Comparison of ENCODE assay signal across 8 cellular contexts in genomic region chr22:42368379-42369249, GRCh38.
DNase-seq lines count a peak whose midpoint lies in the region; ATAC-seq, FAIRE-seq and TF ChIP-seq lines count a peak whose summit lies in the region.

No MANE protein-coding gene starts in this region.

- H3K27me3 ChIP-seq in foreskin keratinocyte (peaks cover 54% of the 10 kb centered on the region), rectal smooth muscle tissue (ENCODE audit: control insufficient read depth, insufficient read depth, low read length) (no peaks in the 10 kb centered on the region)

- H3K36me3 Mint-ChIP-seq in activated CD4-positive, alpha-beta T cell treated with anti-CD3 and anti-CD28 coated beads for 36 hours (ENCODE audit: low read depth), result no peaks in the 10 kb centered on the region
- no peaks in the 10 kb centered on the region for H3K36me3 Mint-ChIP-seq in activated CD4-positive, alpha-beta T cell treated with anti-CD3 and anti-CD28 coated beads, Interleukin-2, amount 10 ng/mL, durations not matched to agents 24 days and 14 days (ENCODE audit: low read depth)

- FAIRE-seq in frontal cortex (lab: Jason Lieb, UNC), result no peak

- no peaks in the 10 kb centered on the region for H3K9me3 Mint-ChIP-seq in activated CD4-positive, alpha-beta T cell treated with anti-CD3 and anti-CD28 coated beads for 36 hours (ENCODE audit: low read depth)
- H3K9me3 Mint-ChIP-seq in activated CD4-positive, alpha-beta T cell treated with anti-CD3 and anti-CD28 coated beads, Interleukin-2, amount 10 ng/mL, durations not matched to agents 24 days and 14 days, result no peaks in the 10 kb centered on the region

- H3K36me3 ChIP-seq in rectal smooth muscle tissue (ENCODE audit: control insufficient read depth, insufficient read depth, low read length), result no peaks in the 10 kb centered on the region

- H3K4me1 Mint-ChIP-seq in activated CD4-positive, alpha-beta T cell treated with anti-CD3 and anti-CD28 coated beads for 36 hours, result peaks cover 17% of the 10 kb centered on the region
- H3K4me1 Mint-ChIP-seq in activated CD4-positive, alpha-beta T cell treated with anti-CD3 and anti-CD28 coated beads, Interleukin-2, amount 10 ng/mL, durations not matched to agents 24 days and 14 days, result peaks cover 16% of the 10 kb centered on the region

- no peak overlapping the region for H3K27ac Mint-ChIP-seq in activated CD4-positive, alpha-beta T cell treated with anti-CD3 and anti-CD28 coated beads for 36 hours
- H3K27ac Mint-ChIP-seq in activated CD4-positive, alpha-beta T cell treated with anti-CD3 and anti-CD28 coated beads, Interleukin-2, amount 10 ng/mL, durations not matched to agents 24 days and 14 days, result no peak overlapping the region

- peak; percentile 40 for DNase-seq in activated CD4-positive, alpha-beta T cell treated with anti-CD3 and anti-CD28 coated beads for 36 hours
- no peak for DNase-seq in activated CD4-positive, alpha-beta T cell treated with anti-CD3 and anti-CD28 coated beads for 1 hour
- DNase-seq in activated CD4-positive, alpha-beta T cell treated with anti-CD3 and anti-CD28 coated beads, Interleukin-2, amount 10 ng/mL, durations not matched to agents 24 days and 14 days, result peak; percentile 79
- peak in 1 of 2 donors; percentile 45 for DNase-seq in foreskin keratinocyte
- no peak for DNase-seq in NOMO-1 (lab: John Stamatoyannopoulos, UW; ENCODE audit: unreplicated experiment in 2 of 2)
- DNase-seq in frontal cortex (ENCODE audit: low spot score in 2 of 2), result no peak

- CTCF ChIA-PET in activated CD4-positive, alpha-beta T cell treated with anti-CD3 and anti-CD28 coated beads for 36 hours (lab: Charles Lee), result interaction anchor here (0.5 to 1.4 kb wide), 5 partner anchors 9 to 332 kb away, joined by 3 to 6 read pairs (median 3); no protein-coding TSS in a partner anchor

- H3K4me1 ChIP-seq in foreskin keratinocyte (no peaks in the 10 kb centered on the region), rectal smooth muscle tissue (ENCODE audit: control insufficient read depth, insufficient read depth, low read length) (peaks cover 14% of the 10 kb centered on the region)

- peak overlapping the region; percentile 10 for H3K9ac ChIP-seq in rectal smooth muscle tissue (ENCODE audit: low read length)

- peaks cover 27% of the 10 kb centered on the region for H3K27me3 Mint-ChIP-seq in activated CD4-positive, alpha-beta T cell treated with anti-CD3 and anti-CD28 coated beads for 36 hours
- H3K27me3 Mint-ChIP-seq in activated CD4-positive, alpha-beta T cell treated with anti-CD3 and anti-CD28 coated beads, Interleukin-2, amount 10 ng/mL, durations not matched to agents 24 days and 14 days, result peaks cover 50% of the 10 kb centered on the region

- peak overlapping the region; percentile 64 for H3K4me3 ChIP-seq in rectal smooth muscle tissue (ENCODE audit: low read length)

- H3K27ac ChIP-seq in foreskin keratinocyte (no peak overlapping the region), rectal smooth muscle tissue (ENCODE audit: low read depth, low read length) (peak overlapping the region; percentile 27)

- TF ChIP-seq CTCF in foreskin keratinocyte (conservative IDR thresholded peaks at IDR 0.05), result no peak

- ATAC-seq in activated CD4-positive, alpha-beta T cell treated with anti-CD3 and anti-CD28 coated beads for 36 hours, result peak; percentile 23
- ATAC-seq in HG03439 (IDR thresholded peaks at IDR 0.05; ENCODE audit: unreplicated experiment) (peak; percentile 14), foreskin keratinocyte (peak; percentile 36)

- POLR2A ChIA-PET in activated CD4-positive, alpha-beta T cell treated with anti-CD3 and anti-CD28 coated beads for 36 hours (lab: Charles Lee), result interaction anchor here (0.7 kb wide), 1 partner anchor 8 kb away, joined by 3 read pairs; no protein-coding TSS in a partner anchor

- H3K4me3 Mint-ChIP-seq in activated CD4-positive, alpha-beta T cell treated with anti-CD3 and anti-CD28 coated beads for 36 hours, result peak overlapping the region; percentile 82
- peak overlapping the region; percentile 84 for H3K4me3 Mint-ChIP-seq in activated CD4-positive, alpha-beta T cell treated with anti-CD3 and anti-CD28 coated beads, Interleukin-2, amount 10 ng/mL, durations not matched to agents 24 days and 14 days

- intact Hi-C loops in activated CD4-positive, alpha-beta T cell treated with anti-CD3 and anti-CD28 coated beads for 36 hours (cut with DNase I, micrococcal nuclease), result loop anchor here in 1 of 2 experiments (1.0 to 2.0 kb wide), 10 partner anchors 69 to 489 kb away; partner anchors contain the start of genes ARFGAP3, NAGA, NDUFA6 and RRP7A
- intact Hi-C loops in activated CD4-positive, alpha-beta T cell treated with anti-CD3 and anti-CD28 coated beads, Interleukin-2, amount 10 ng/mL, durations not matched to agents 24 days and 14 days (cut with micrococcal nuclease), result loop anchor here (5.0 kb wide), 1 partner anchor 69 kb away; no protein-coding TSS in a partner anchor

Comparison
In these comparisons a context has a peak if more than half of its experiments do, and no peak if none do; other contexts are left out.
1. DNase-seq: peak in activated CD4-positive, alpha-beta T cell treated with anti-CD3 and anti-CD28 coated beads for 36 hours (single experiment) and activated CD4-positive, alpha-beta T cell treated with anti-CD3 and anti-CD28 coated beads, Interleukin-2, amount 10 ng/mL, durations not matched to agents 24 days and 14 days (single experiment); none in activated CD4-positive, alpha-beta T cell treated with anti-CD3 and anti-CD28 coated beads for 1 hour (single experiment), NOMO-1 (0 of 2) and frontal cortex (0 of 2).
2. Peak in every context shown above with its lines, with median percentiles within 50 percentile points of each other: ATAC-seq.